Comparison of ENCODE assay signal across 22 cellular contexts in the genomic region with DNA sequence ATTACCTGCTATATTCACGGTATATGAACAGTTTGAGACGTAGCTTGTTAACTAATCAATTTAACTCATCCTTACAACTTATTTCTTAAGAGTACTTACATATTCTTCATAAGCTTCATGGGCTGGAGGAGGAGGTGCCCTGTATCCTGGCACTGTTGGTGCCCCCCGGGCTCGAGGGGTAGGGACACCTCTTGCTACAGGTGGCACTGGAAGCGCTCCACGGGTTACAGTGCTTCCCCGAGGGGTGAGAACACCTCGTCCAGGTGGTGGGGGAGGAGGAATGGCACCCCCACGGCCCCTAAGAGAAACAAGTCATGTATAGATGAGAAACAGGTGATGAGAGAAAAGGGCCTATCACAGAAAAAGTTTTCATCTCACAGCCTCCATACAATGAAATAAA.
"Had no signal": no experiment of that assay in that cellular context is flagged by ENCODE, and none has a peak within 500 bp of the region (broad histone marks: within the 10 kb centered on the region; RNA-seq: fewer than 3 reads in every experiment).

No MANE protein-coding gene starts in this region.

- H3K4me1 ChIP-seq: esophagus muscularis mucosa, foreskin keratinocyte, gastroesophageal sphincter, heart left ventricle, left lung, lower lobe of right lung had no signal

- H3K4me3 ChIP-seq: coronary artery, dorsolateral prefrontal cortex, esophagus muscularis mucosa, gastroesophageal sphincter, heart left ventricle, hepatocyte, left lung, lower lobe of right lung, mucosa of descending colon had no signal

- FAIRE-seq: colon, endothelial cell of umbilical vein, frontal cortex had no signal

- H3K4me2 ChIP-seq: hepatocyte had no signal

- H3K27ac ChIP-seq: coronary artery, esophagus muscularis mucosa, foreskin keratinocyte, gastroesophageal sphincter, heart left ventricle, hepatocyte, left lung, lower lobe of right lung had no signal

- ATAC-seq: foreskin keratinocyte, gastroesophageal sphincter, heart left ventricle, left cardiac atrium, left lung, left ventricle myocardium superior, lower lobe of right lung, mucosa of descending colon had no signal

- H3K36me3 ChIP-seq: esophagus muscularis mucosa, gastroesophageal sphincter, heart left ventricle, left lung, lower lobe of right lung had no signal

- H3K9me3 ChIP-seq: esophagus muscularis mucosa, gastroesophageal sphincter, heart left ventricle, left lung, lower lobe of right lung, mucosa of descending colon had no signal

- H3K27me3 ChIP-seq: dorsolateral prefrontal cortex, esophagus muscularis mucosa, foreskin keratinocyte, gastroesophageal sphincter, heart left ventricle, hepatocyte, left lung had no signal

- DNase-seq: dermis blood vessel endothelial cell; dorsolateral prefrontal cortex; effector CD4-positive, alpha-beta T cell; effector memory CD4-positive, alpha-beta T cell; foreskin keratinocyte; heart left ventricle; hypothalamus; immature natural killer cell; islet precursor cell; left cardiac atrium; left lung; left ventricle myocardium superior; lower lobe of right lung; mesenchymal stem cell had no signal

- H2AFZ ChIP-seq: hepatocyte had no signal
